ENCODE assay signal across 13 cellular contexts in genomic region chr3:119343719-119344118, GRCh38. TPM values are rescaled to one million over a fixed set of nuclear protein-coding genes. Genes with fewer than 3 reads are reported as not detected.
DNase-seq lines count a peak whose midpoint lies in the region; ATAC-seq and TF ChIP-seq lines count a peak whose summit lies in the region.
"Had no signal": no experiment of that assay in that cellular context is flagged by ENCODE, and none has a peak within 500 bp of the region (broad histone marks: within the 10 kb centered on the region; RNA-seq: fewer than 3 reads in every experiment).

No MANE protein-coding gene starts in this region.

- DNase-seq in activated B cell treated with CpG ODN at 0.5 μM for 24 hours (no peak), NCI-H2107 (lab: John Stamatoyannopoulos, UW) (no peak), kidney glomerular epithelial cell (lab: John Stamatoyannopoulos, UW) (no peak)
- DNase-seq in effector CD4-positive, alpha-beta T cell, result no peak
- DNase-seq in activated naive CD8-positive, alpha-beta T cell treated with anti-CD3 and anti-CD28 coated beads for 36 hours, result no peak
- DNase-seq: activated T-cell treated with anti-CD3 and anti-CD28 coated beads, Interleukin-2, amount 50 U/mL, for 4 hours; hippocampal formation; NCI-H187; stimulated activated CD4-positive, alpha-beta T cell treated with anti-CD3 and anti-CD28 coated beads, Interleukin-4, amount 100 ng/mL, for 1 hour; uterus had no signal

- peak; percentile 87 for ATAC-seq in GM18505 (IDR thresholded peaks at IDR 0.05; ENCODE audit: unreplicated experiment)
- ATAC-seq in GM21381 (IDR thresholded peaks at IDR 0.05; ENCODE audit: unreplicated experiment), result peak; percentile 73
- ATAC-seq in HG03108 (IDR thresholded peaks at IDR 0.05; ENCODE audit: unreplicated experiment), result peak; percentile 78
- ATAC-seq in activated B cell treated with CpG ODN at 0.5 μM for 24 hours (ENCODE audit: low read depth), result peak; percentile 74
- ATAC-seq: activated T-cell treated with anti-CD3 and anti-CD28 coated beads, Interleukin-2, amount 50 U/mL, for 4 hours had no signal

- H3K36me3 Mint-ChIP-seq in activated B cell treated with CpG ODN at 0.5 μM for 24 hours (ENCODE audit: low read depth), result no peaks in the 10 kb centered on the region
- no peaks in the 10 kb centered on the region for H3K36me3 Mint-ChIP-seq in activated naive CD8-positive, alpha-beta T cell treated with anti-CD3 and anti-CD28 coated beads for 36 hours

- CTCF ChIA-PET in activated B cell treated with CpG ODN at 0.5 μM for 24 hours (lab: Charles Lee), result interaction anchor here (1.8 to 2.6 kb wide), 2 partner anchors 9 to 69 kb away, joined by 4 to 8 read pairs; no protein-coding TSS in a partner anchor

- POLR2A ChIA-PET in activated B cell treated with CpG ODN at 0.5 μM for 24 hours (lab: Charles Lee), result no interaction called here

- peaks cover 31% of the 10 kb centered on the region for H3K4me1 Mint-ChIP-seq in activated B cell treated with CpG ODN at 0.5 μM for 24 hours
- peaks cover 3% of the 10 kb centered on the region for H3K4me1 Mint-ChIP-seq in activated naive CD8-positive, alpha-beta T cell treated with anti-CD3 and anti-CD28 coated beads for 36 hours

- H3K4me3 Mint-ChIP-seq in activated B cell treated with CpG ODN at 0.5 μM for 24 hours, result no peak overlapping the region
- no peak overlapping the region for H3K4me3 Mint-ChIP-seq in activated naive CD8-positive, alpha-beta T cell treated with anti-CD3 and anti-CD28 coated beads for 36 hours
- H3K4me3 Mint-ChIP-seq: activated T-cell treated with anti-CD3 and anti-CD28 coated beads, Interleukin-2, amount 50 U/mL, for 4 hours had no signal

- TF ChIP-seq CTCF in activated B cell treated with CpG ODN at 0.5 μM for 24 hours (IDR thresholded peaks at IDR 0.05), result no peak

- peak overlapping the region; percentile 6 for H3K27ac Mint-ChIP-seq in activated B cell treated with CpG ODN at 0.5 μM for 24 hours
- H3K27ac Mint-ChIP-seq in activated naive CD8-positive, alpha-beta T cell treated with anti-CD3 and anti-CD28 coated beads for 36 hours, result no peak overlapping the region

- no peak for TF ChIP-seq POLR2A in GM18505 (IDR thresholded peaks at IDR 0.05; ENCODE audit: borderline replicate concordance, extremely low read depth, insufficient read depth, insufficient read length)

- no peaks in the 10 kb centered on the region for H3K9me3 Mint-ChIP-seq in activated B cell treated with CpG ODN at 0.5 μM for 24 hours
- H3K9me3 Mint-ChIP-seq in activated naive CD8-positive, alpha-beta T cell treated with anti-CD3 and anti-CD28 coated beads for 36 hours, result no peaks in the 10 kb centered on the region
- H3K9me3 Mint-ChIP-seq: activated T-cell treated with anti-CD3 and anti-CD28 coated beads, Interleukin-2, amount 50 U/mL, for 4 hours had no signal

- intact Hi-C loops in activated B cell treated with CpG ODN at 0.5 μM for 24 hours (cut with micrococcal nuclease), result loop anchor here (2.0 kb wide), 1 partner anchor 69 kb away; no protein-coding TSS in a partner anchor

- H3K27me3 Mint-ChIP-seq in activated B cell treated with CpG ODN at 0.5 μM for 24 hours, result no peaks in the 10 kb centered on the region
- H3K27me3 Mint-ChIP-seq in activated naive CD8-positive, alpha-beta T cell treated with anti-CD3 and anti-CD28 coated beads for 36 hours, result no peaks in the 10 kb centered on the region

RNA-seq across cellular contexts. Expression of gene ARHGAP31, which starts 49.5 kb away (rescaled TPM):
- total RNA-seq in activated B cell treated with CpG ODN at 0.5 μM for 24 hours, result 23.7 and 26.0 TPM in 2 replicates
- 1 to 10 TPM; 8.9 to 9.7 TPM for total RNA-seq in activated naive CD8-positive, alpha-beta T cell treated with anti-CD3 and anti-CD28 coated beads for 36 hours
